22 cellular contexts compared by ENCODE assay signal in the genomic region with DNA sequence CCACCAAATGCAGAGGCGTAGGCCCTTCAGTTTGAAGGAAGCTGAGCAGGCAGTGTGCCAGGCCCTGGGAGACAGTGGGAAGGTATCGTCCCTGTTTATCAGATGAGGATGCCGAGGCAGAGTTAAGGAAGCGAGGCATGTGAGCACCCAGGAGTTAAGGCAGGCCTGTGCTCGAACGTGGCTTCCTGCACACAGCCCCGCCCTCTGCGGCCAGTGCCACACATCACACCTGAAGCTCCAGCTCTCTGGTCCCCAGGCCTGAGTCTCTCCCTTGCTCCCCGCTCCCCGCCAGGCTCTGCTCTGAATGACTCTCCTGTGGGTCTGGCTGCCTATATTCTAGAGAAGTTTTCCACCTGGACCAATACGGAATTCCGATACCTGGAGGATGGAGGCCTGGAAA. TPM values are rescaled to one million over a fixed set of nuclear protein-coding genes. Genes with fewer than 3 reads are reported as not detected.
A peak's percentile ranks its signal among the peaks of the same experiment; 100 is the strongest.
DNase-seq lines count a peak whose midpoint lies in the region; ATAC-seq and TF ChIP-seq lines count a peak whose summit lies in the region.
"Had no signal": no experiment of that assay in that cellular context is flagged by ENCODE, and none has a peak within 500 bp of the region (broad histone marks: within the 10 kb centered on the region; RNA-seq: fewer than 3 reads in every experiment).

No MANE protein-coding gene starts in this region.

- H3K9me3 ChIP-seq in HEK293 (ENCODE audit: control insufficient read depth, insufficient read depth, low read depth, low read length) = no peaks in the 10 kb centered on the region
- no peaks in the 10 kb centered on the region for H3K9me3 ChIP-seq in spleen
- H3K9me3 ChIP-seq: stomach, uterus had no signal

- intact Hi-C loops in spleen (cut with DNase I; ENCODE audit: low total_unique reads) = loop anchor here (10.0 kb wide), 1 partner anchor 63 kb away; no protein-coding TSS in a partner anchor

- peaks cover 0 to 64% of the 10 kb centered on the region in 2 experiments; a peak in 2 of 3 replicates for H3K36me3 ChIP-seq in HEK293 (ENCODE audit: control insufficient read depth in 2 of 2, insufficient read depth in 1 of 2, low read length in 2 of 2)
- H3K36me3 ChIP-seq in spleen = peaks cover 0 to 81% (median 24%) of the 10 kb centered on the region in 6 donors
- H3K36me3 ChIP-seq: brain microvascular endothelial cell, neural progenitor cell, uterus had no signal

- no peaks in the 10 kb centered on the region for H3K27me3 Mint-ChIP-seq in effector memory CD8-positive, alpha-beta T cell

- no peak for TF ChIP-seq POLR2A in spleen (IDR thresholded peaks at IDR 0.05)

- TF ChIP-seq CTCF in HEK293 (tag by site-specific recombination; IDR thresholded peaks at IDR 0.05) (no peak), spleen (IDR thresholded peaks at IDR 0.05 in 8 of 11, conservative IDR thresholded peaks at IDR 0.05 in 3 of 11) (no peak)

- H3K36me3 Mint-ChIP-seq in effector memory CD8-positive, alpha-beta T cell (ENCODE audit: insufficient read depth) = peaks cover 16% of the 10 kb centered on the region

- peak overlapping the region in 1 of 2 donors; percentile 40 for H3K4me3 Mint-ChIP-seq in effector memory CD8-positive, alpha-beta T cell
- H3K4me3 Mint-ChIP-seq: activated naive CD4-positive, alpha-beta T cell treated with anti-CD3 and anti-CD28 coated beads for 36 hours; neural progenitor cell had no signal

- peaks cover 16 to 28% of the 10 kb centered on the region in 2 donors for H3K4me1 Mint-ChIP-seq in effector memory CD8-positive, alpha-beta T cell (ENCODE audit: low read depth in 2 of 2)

- no peaks in the 10 kb centered on the region for H3K9me3 Mint-ChIP-seq in effector memory CD8-positive, alpha-beta T cell
- H3K9me3 Mint-ChIP-seq: activated naive CD4-positive, alpha-beta T cell treated with anti-CD3 and anti-CD28 coated beads for 36 hours; neural progenitor cell had no signal

- POLR2A ChIA-PET in HEK293 (lab: Yijun Ruan, JAX) = interaction anchor here (0.5 to 0.9 kb wide), 3 partner anchors 8 to 63 kb away, joined by 3 to 5 read pairs (median 3); no protein-coding TSS in a partner anchor

- H3K27me3 ChIP-seq in spleen (replicated peaks in 1 of 7) = no peaks in the 10 kb centered on the region
- H3K27me3 ChIP-seq: brain microvascular endothelial cell, neural progenitor cell, stomach, uterus had no signal

- peak; percentile 95 for ATAC-seq in effector memory CD8-positive, alpha-beta T cell (replicated peaks)
- ATAC-seq in GM18511 (IDR thresholded peaks at IDR 0.05; ENCODE audit: unreplicated experiment) = no peak

- 79 to 93% (median 85%) methylated on average over 10 to 12 of the region's 12 CpGs for WGBS in spleen, 5 donors

- CTCF ChIA-PET in HEK293 (lab: Yijun Ruan, JAX) = interaction anchor here (0.5 to 8.2 kb wide), 2 partner anchors 276 to 363 kb away, joined by 3 to 104 read pairs; no protein-coding TSS in a partner anchor

- H3K4me3 ChIP-seq in HEK293 (ENCODE audit: low read depth, low read length) = no peak overlapping the region
- H3K4me3 ChIP-seq in spleen = no peak overlapping the region
- H3K4me3 ChIP-seq: GM23248, neural progenitor cell, stomach, uterus had no signal

- peak overlapping the region; percentile 69 to 85 for H3K27ac Mint-ChIP-seq in effector memory CD8-positive, alpha-beta T cell
- H3K27ac Mint-ChIP-seq: activated naive CD4-positive, alpha-beta T cell treated with anti-CD3 and anti-CD28 coated beads for 36 hours; neural progenitor cell had no signal

- H3K27ac ChIP-seq in HEK293 (ENCODE audit: extremely low read depth, low read depth, low read length) (no peak overlapping the region), spleen (peak overlapping the region in 2 of 8 donors; percentile 1 to 18)
- H3K27ac ChIP-seq: brain microvascular endothelial cell, GM23248, neural progenitor cell, uterus had no signal

- H3K4me1 ChIP-seq in HEK293 (ENCODE audit: control insufficient read depth, insufficient read depth, low read length) (no peaks in the 10 kb centered on the region), spleen (peaks cover 0 to 34% (median 5%) of the 10 kb centered on the region in 6 donors)
- H3K4me1 ChIP-seq: neural progenitor cell had no signal

- DNase-seq in activated effector memory CD4-positive, alpha-beta T cell treated with Interleukin-2 at 50 U/mL for 16 hours = peak; percentile 14
- DNase-seq in activated effector memory CD4-positive, alpha-beta T cell treated with anti-CD3 and anti-CD28 coated beads, Interleukin-2, amount 50 U/mL, for 16 hours = no peak
- DNase-seq in effector memory CD8-positive, alpha-beta T cell = peak in 2 of 3 experiments; percentile 17 to 18
- DNase-seq in spleen (peak; percentile 59), NCI-H1930 (lab: John Stamatoyannopoulos, UW) (no peak), OCI-M1 (lab: John Stamatoyannopoulos, UW) (no peak)
- DNase-seq: activated CD8-positive, alpha-beta memory T cell treated with anti-CD3 and anti-CD28 coated beads for 24 hours; activated naive CD4-positive, alpha-beta T cell treated with anti-CD3 and anti-CD28 coated beads for 36 hours; brain microvascular endothelial cell; head of caudate nucleus; MM.1S; NCI-H187; NCI-H446 treated with DMSO at 0.1 percent for 48 hours; retina; stomach; uterus had no signal

TF ChIP-seq in HEK293, 187 proteins besides CTCF, POLR2A, EP300 and RAD21:
- TF ChIP-seq ZBTB1 (tag by site-specific recombination; IDR thresholded peaks at IDR 0.05) (no peak), GLIS1 (tag by site-specific recombination; IDR thresholded peaks at IDR 0.05) (peak; percentile 26; the same call in 1 of the 2 replicates), ZBTB20 (tag by site-specific recombination; IDR thresholded peaks at IDR 0.05) (no peak)

RNA-seq across cellular contexts. Expression of a gene that starts 32.1 kb away (rescaled TPM):
- total RNA-seq in spleen = 10 to 100 TPM; 30.1 to 92.8 (median 81.4) TPM
- 10 to 100 TPM in 2 of 3 donors, 1 to 10 TPM in 1; 3.9 to 12.2 (median 10.7) TPM for polyA plus RNA-seq in spleen

RNA-seq across cellular contexts. Expression of a gene that starts 40.1 kb away (rescaled TPM):
- total RNA-seq in spleen = 100 to 1,000 TPM in 5 of 7 donors, 10 to 100 TPM in 2; 93.9 to 143 (median 122) TPM
- 10 to 100 TPM; 15.0 to 47.4 (median 23.6) TPM for polyA plus RNA-seq in spleen

RNA-seq across cellular contexts. Expression of a gene that starts 46.9 kb away (rescaled TPM):
- total RNA-seq in spleen = under 1 TPM in 4 of 7 donors, not detected in 3; 0.34 to 0.95 (median 0.48) TPM
- polyA plus RNA-seq in spleen = under 1 TPM; 0.06 to 0.09 (median 0.09) TPM
- total RNA-seq: fibroblast of lung, GM23248, mesenteric fat pad had no signal
- polyA plus RNA-seq: fibroblast of lung, GM23248 had no signal

Comparison
In these comparisons a context has a peak if more than half of its experiments do, and no peak if none do; other contexts are left out.
1. DNase-seq: peak in activated effector memory CD4-positive, alpha-beta T cell treated with Interleukin-2 at 50 U/mL for 16 hours (single experiment), effector memory CD8-positive, alpha-beta T cell (2 of 3) and spleen (single experiment); none in activated effector memory CD4-positive, alpha-beta T cell treated with anti-CD3 and anti-CD28 coated beads, Interleukin-2, amount 50 U/mL, for 16 hours (single experiment), NCI-H1930 (0 of 2) and OCI-M1 (single experiment).